Comparison of ENCODE assay signal across 25 cellular contexts in genomic region chr6:21300439-21300838, GRCh38.
"Had no signal": no experiment of that assay in that cellular context is flagged by ENCODE, and none has a peak within 500 bp of the region (broad histone marks: within the 10 kb centered on the region; RNA-seq: fewer than 3 reads in every experiment).

No MANE protein-coding gene starts in this region.

- FAIRE-seq: bronchial epithelial cell had no signal

- DNase-seq: activated B cell treated with CpG ODN at 0.5 μM for 24 hours; activated CD4-positive, alpha-beta memory T cell treated with anti-CD3 and anti-CD28 coated beads for 36 hours; activated CD4-positive, alpha-beta T cell treated with anti-CD3 and anti-CD28 coated beads for 4 hours; activated CD4-positive, alpha-beta T cell treated with anti-CD3 and anti-CD28 coated beads, Interleukin-2, amount 10 ng/mL, durations not matched to agents 24 days and 14 days; activated CD4-positive, alpha-beta T cell treated with anti-CD3 and anti-CD28 coated beads, Interleukin-2, amount 50 U/mL, for 1 hour; activated CD4-positive, alpha-beta T cell treated with anti-CD3 and anti-CD28 coated beads, Interleukin-2, amount 50 U/mL, for 4 hours; activated CD4-positive, CD25-positive, alpha-beta regulatory T cell treated with anti-CD3 and anti-CD28 coated beads, Interleukin-2, amount 50 U/mL, for 72 hours; activated CD8-positive, alpha-beta memory T cell treated with anti-CD3 and anti-CD28 coated beads, Interleukin-2, amount 50 U/mL, for 4 hours; activated CD8-positive, alpha-beta T cell treated with anti-CD3 and anti-CD28 coated beads for 36 hours; activated effector memory CD4-positive, alpha-beta T cell treated with Interleukin-2 at 50 U/mL for 16 hours; activated gamma-delta T cell; activated naive CD4-positive, alpha-beta T cell treated with anti-CD3 and anti-CD28 coated beads, Interleukin-2, amount 10 ng/mL, durations not matched to agents 7 days and 5 days; activated naive CD4-positive, alpha-beta T cell treated with Interleukin-2 at 50 U/mL for 16 hours; activated naive CD8-positive, alpha-beta T cell treated with anti-CD3 and anti-CD28 coated beads, Interleukin-2, amount 10 ng/mL, durations not matched to agents 7 days and 5 days; activated naive CD8-positive, alpha-beta T cell treated with anti-CD3 and anti-CD28 coated beads, Interleukin-2, amount 50 U/mL, for 24 hours; activated T-cell treated with anti-CD3 and anti-CD28 coated beads for 4 hours; activated T-cell treated with anti-CD3 and anti-CD28 coated beads, Interleukin-2, amount 50 U/mL, for 24 hours; activated T-cell treated with anti-CD3 and anti-CD28 coated beads, Interleukin-2, amount 50 U/mL, for 48 hours; amygdala; anterior cingulate cortex; caudate nucleus; cerebellar nuclear complex; T-helper 2 cell; T-helper 9 cell had no signal
